9 cellular contexts compared by ENCODE assay signal in genomic region chr1:93758842-93759515, GRCh38.
A peak's percentile ranks its signal among the peaks of the same experiment; 100 is the strongest.
DNase-seq lines count a peak whose midpoint lies in the region; ATAC-seq, FAIRE-seq and TF ChIP-seq lines count a peak whose summit lies in the region.
"Had no signal": no experiment of that assay in that cellular context is flagged by ENCODE, and none has a peak within 500 bp of the region (broad histone marks: within the 10 kb centered on the region; RNA-seq: fewer than 3 reads in every experiment).

No MANE protein-coding gene starts in this region.

- no peaks in the 10 kb centered on the region for H3K27me3 ChIP-seq in HL-60 (ENCODE audit: insufficient read depth, poor library complexity, severe bottlenecking)

- no peak for FAIRE-seq in RCC 7860 (lab: Jason Lieb, UNC)

- TF ChIP-seq CTCF in HL-60 (IDR thresholded peaks at IDR 0.05; ENCODE audit: insufficient read depth, low read length): no peak

- DNase-seq in HL-60 (ENCODE audit: low read depth in 1 of 2, low spot score in 1 of 2) (peak; percentile 50 to 71), RCC 7860 (ENCODE audit: low spot score) (peak; percentile 37), dermis microvascular lymphatic vessel endothelial cell (ENCODE audit: low read depth in 2 of 2) (peak; percentile 84 to 96), non-pigmented ciliary epithelial cell (ENCODE audit: low read depth) (peak; percentile 49), NCI-H2107 (lab: John Stamatoyannopoulos, UW) (no peak), iPS-NIHi7 (ENCODE audit: extremely low spot score) (no peak)

- no peak overlapping the region for H3K4me3 ChIP-seq in HL-60 (replicated peaks; ENCODE audit: insufficient read depth, low read length)

- H3K27ac ChIP-seq in HL-60 (replicated peaks): peak overlapping the region; percentile 52
- H3K27ac ChIP-seq: KMS-11 had no signal

- ATAC-seq in HG02798 (IDR thresholded peaks at IDR 0.05; ENCODE audit: poor library complexity, unreplicated experiment) (no peak), HG03432 (IDR thresholded peaks at IDR 0.05; ENCODE audit: unreplicated experiment) (no peak)

Comparison
In these comparisons a context has a peak if more than half of its experiments do, and no peak if none do; other contexts are left out.
1. DNase-seq: peak in HL-60 (2 of 2), RCC 7860 (single experiment), dermis microvascular lymphatic vessel endothelial cell (2 of 2) and non-pigmented ciliary epithelial cell (single experiment); none in NCI-H2107 (single experiment) and iPS-NIHi7 (single experiment).